9 cellular contexts compared by ENCODE assay signal in genomic region chr4:48944659-48945290, GRCh38. TPM values are rescaled to one million over a fixed set of nuclear protein-coding genes. Genes with fewer than 3 reads are reported as not detected.
DNase-seq lines count a peak whose midpoint lies in the region; ATAC-seq and FAIRE-seq lines count a peak whose summit lies in the region.
"Had no signal": no experiment of that assay in that cellular context is flagged by ENCODE, and none has a peak within 500 bp of the region (broad histone marks: within the 10 kb centered on the region; RNA-seq: fewer than 3 reads in every experiment).

No MANE protein-coding gene starts in this region.

- ATAC-seq in left lobe of liver = peak; percentile 47
- ATAC-seq in GM19023 (IDR thresholded peaks at IDR 0.05; ENCODE audit: unreplicated experiment) = no peak
- no peak for ATAC-seq in HG03097 (IDR thresholded peaks at IDR 0.05; ENCODE audit: low FRiP score, unreplicated experiment)

- H3K9ac ChIP-seq in Karpas-422 (ENCODE audit: low read length) = no peak overlapping the region

- H3K27ac ChIP-seq in Karpas-422 (ENCODE audit: low read length) = no peak overlapping the region

- no peaks in the 10 kb centered on the region for H3K36me3 ChIP-seq in Karpas-422 (ENCODE audit: insufficient read depth, low read length)

- DNase-seq in AML-193 (lab: John Stamatoyannopoulos, UW) = peak; percentile 15 to 47
- peak; percentile 83 for DNase-seq in Karpas-422
- DNase-seq in activated T-cell treated with anti-CD3 and anti-CD28 coated beads, Interleukin-2, amount 50 U/mL, for 1 hour = peak; percentile 23
- DNase-seq in left lobe of liver (ENCODE audit: low spot score) = no peak
- no peak for DNase-seq in RCC 7860 (ENCODE audit: low spot score)
- no peak for DNase-seq in GOT3 (lab: John Stamatoyannopoulos, UW)

- FAIRE-seq in RCC 7860 (lab: Jason Lieb, UNC) = no peak
- FAIRE-seq: GM18507 had no signal

- H3K27me3 ChIP-seq in Karpas-422 (ENCODE audit: low read length) = no peaks in the 10 kb centered on the region

- H2AFZ ChIP-seq in Karpas-422 (ENCODE audit: low read length) = no peak overlapping the region

- H3K79me2 ChIP-seq in Karpas-422 (ENCODE audit: low read length) = no peaks in the 10 kb centered on the region

- H4K20me1 ChIP-seq in Karpas-422 (ENCODE audit: insufficient read depth, low read depth, low read length) = no peaks in the 10 kb centered on the region

- H3K4me2 ChIP-seq in Karpas-422 (ENCODE audit: low read depth, low read length, poor library complexity, severe bottlenecking) = no peak overlapping the region

- no peaks in the 10 kb centered on the region for H3K9me3 ChIP-seq in Karpas-422 (ENCODE audit: low read length)

- H3K4me3 ChIP-seq in Karpas-422 (ENCODE audit: low read length) = no peak overlapping the region

- no peaks in the 10 kb centered on the region for H3K4me1 ChIP-seq in Karpas-422 (ENCODE audit: low read length)

- no peaks in the 10 kb centered on the region for H3K9me2 ChIP-seq in Karpas-422 (replicated peaks; ENCODE audit: insufficient read depth, low read length)

RNA-seq across cellular contexts. Expression of gene OCIAD2, which starts 38.2 kb away (rescaled TPM):
- 68.1 and 149 TPM in 2 replicates for total RNA-seq in Karpas-422 (2014; rRNA removed; shearing (Covaris generic); ENCODE audit: low replicate concordance)
- total RNA-seq in left lobe of liver = 58.0 TPM

RNA-seq across cellular contexts. Expression of gene CWH43, which starts 41.3 kb away (rescaled TPM):
- total RNA-seq in Karpas-422 (2014; rRNA removed; shearing (Covaris generic); ENCODE audit: low replicate concordance) = not detected in 2 replicates
- total RNA-seq in left lobe of liver = not detected

Comparison
In these comparisons a context has a peak if more than half of its experiments do, and no peak if none do; other contexts are left out.
1. DNase-seq: peak in AML-193 (2 of 2), Karpas-422 (single experiment) and activated T-cell treated with anti-CD3 and anti-CD28 coated beads, Interleukin-2, amount 50 U/mL, for 1 hour (single experiment); none in left lobe of liver (single experiment), RCC 7860 (single experiment) and GOT3 (single experiment).